Comparison of ENCODE assay signal across 23 cellular contexts in genomic region chr3:126316515-126316939, GRCh38. TPM values are rescaled to one million over a fixed set of nuclear protein-coding genes. Genes with fewer than 3 reads are reported as not detected.
DNase-seq lines count a peak whose midpoint lies in the region; ATAC-seq and TF ChIP-seq lines count a peak whose summit lies in the region.
"Had no signal": no experiment of that assay in that cellular context is flagged by ENCODE, and none has a peak within 500 bp of the region (broad histone marks: within the 10 kb centered on the region; RNA-seq: fewer than 3 reads in every experiment).

No MANE protein-coding gene starts in this region.

- intact Hi-C loops in IMR-90 (cut with micrococcal nuclease) = no loop called here
- intact Hi-C loops in naive thymus-derived CD4-positive, alpha-beta T cell (cut with micrococcal nuclease) = no loop called here
- intact Hi-C loops in spleen (cut with DNase I; ENCODE audit: low total_unique reads) = no loop called here
- intact Hi-C loops in CD8-positive, alpha-beta T cell (cut with DNase I, micrococcal nuclease) = no loop called here

- no peak overlapping the region for H2BK5ac ChIP-seq in IMR-90 (ENCODE audit: low read depth, low read length, poor library complexity, severe bottlenecking)

- no peaks in the 10 kb centered on the region for H3K9me1 ChIP-seq in IMR-90 (ENCODE audit: insufficient read depth, low read length)

- DNase-seq in IMR-90 (no peak), spleen (peak; percentile 49), GM03348 (ENCODE audit: low spot score) (no peak), AG20443 (ENCODE audit: low spot score) (no peak)
- no peak for DNase-seq in naive thymus-derived CD4-positive, alpha-beta T cell
- no peak for DNase-seq in CD8-positive, alpha-beta T cell
- DNase-seq: ACHN, AML-193, DND-41, GOT3, KG1, MV-4-11, NCI-H1417, NCI-H187, NCI-H2107, NCI-H524, PC-3, RPMI8226, SHP77 treated with DMSO at 0.1 percent for 48 hours had no signal

- no peak for TF ChIP-seq RAD21 in IMR-90 (IDR thresholded peaks at IDR 0.05; ENCODE audit: low read length)

- H3K4me2 ChIP-seq in IMR-90 (ENCODE audit: low read depth, low read length) = no peak overlapping the region

- no peak overlapping the region for H4K5ac ChIP-seq in IMR-90 (ENCODE audit: low read depth, low read length)

- H3K27me3 Mint-ChIP-seq in naive thymus-derived CD4-positive, alpha-beta T cell = peaks cover 0 to 11% (median 3%) of the 10 kb centered on the region in 5 donors
- H3K27me3 Mint-ChIP-seq in CD8-positive, alpha-beta T cell (ENCODE audit: low read depth) = no peaks in the 10 kb centered on the region

- peaks cover 0 to 3% (median 0%) of the 10 kb centered on the region in 5 donors for H3K36me3 Mint-ChIP-seq in naive thymus-derived CD4-positive, alpha-beta T cell
- H3K36me3 Mint-ChIP-seq in CD8-positive, alpha-beta T cell = no peaks in the 10 kb centered on the region

- no peaks in the 10 kb centered on the region for H3K79me1 ChIP-seq in IMR-90 (ENCODE audit: low read depth in 1 of 2, low read length in 2 of 2)

- H3K4me3 ChIP-seq in IMR-90 (ENCODE audit: insufficient read depth, low read depth, low read length) (no peak overlapping the region), spleen (no peak overlapping the region)
- no peak overlapping the region for H3K4me3 ChIP-seq in naive thymus-derived CD4-positive, alpha-beta T cell (ENCODE audit: low read length)
- H3K4me3 ChIP-seq in CD8-positive, alpha-beta T cell (ENCODE audit: low read depth, low read length) = no peak overlapping the region

- peaks cover 13% of the 10 kb centered on the region; the same call in 1 of the 2 replicates for H3K27me3 ChIP-seq in IMR-90 (ENCODE audit: control insufficient read depth, insufficient read depth, low read length)
- H3K27me3 ChIP-seq in naive thymus-derived CD4-positive, alpha-beta T cell (ENCODE audit: control insufficient read depth in 2 of 2, insufficient read depth in 2 of 2, low read length in 2 of 2) = no peaks in the 10 kb centered on the region
- no peaks in the 10 kb centered on the region for H3K27me3 ChIP-seq in spleen (replicated peaks in 1 of 7)
- H3K27me3 ChIP-seq in CD8-positive, alpha-beta T cell (ENCODE audit: insufficient read depth, low read length) = no peaks in the 10 kb centered on the region

- dilution Hi-C loops in IMR-90 (cut with HindIII; ENCODE audit: low sequenced_read_pairs, unreplicated experiment) = no loop called here

- no peak overlapping the region for H2AK9ac ChIP-seq in IMR-90 (replicated peaks; ENCODE audit: low read depth, low read length, poor library complexity)

- no peaks in the 10 kb centered on the region for H4K20me1 ChIP-seq in IMR-90 (ENCODE audit: insufficient read depth, low read length)

- H3K36me3 ChIP-seq in IMR-90 (ENCODE audit: control insufficient read depth, insufficient read depth, low read length) = no peaks in the 10 kb centered on the region
- H3K36me3 ChIP-seq in naive thymus-derived CD4-positive, alpha-beta T cell (ENCODE audit: control insufficient read depth in 2 of 3, insufficient read depth in 3 of 3, low read length in 3 of 3) = no peaks in the 10 kb centered on the region
- H3K36me3 ChIP-seq in spleen = no peaks in the 10 kb centered on the region
- H3K36me3 ChIP-seq in CD8-positive, alpha-beta T cell (ENCODE audit: insufficient read depth, low read length) = no peaks in the 10 kb centered on the region

- H3K14ac ChIP-seq in IMR-90 (replicated peaks; ENCODE audit: low read depth, low read length) = no peak overlapping the region

- TF ChIP-seq POLR2A in IMR-90 (IDR thresholded peaks at IDR 0.05; ENCODE audit: low read depth, low read length) = no peak
- TF ChIP-seq POLR2A in spleen (IDR thresholded peaks at IDR 0.05) = no peak

- H3K4me1 ChIP-seq in IMR-90 (ENCODE audit: control insufficient read depth, insufficient read depth, low read length) (peaks cover 8% of the 10 kb centered on the region; the same call in 1 of the 2 replicates), spleen (no peaks in the 10 kb centered on the region)
- no peaks in the 10 kb centered on the region for H3K4me1 ChIP-seq in naive thymus-derived CD4-positive, alpha-beta T cell (ENCODE audit: control insufficient read depth in 2 of 2, insufficient read depth in 2 of 2, low read length in 2 of 2)
- no peaks in the 10 kb centered on the region for H3K4me1 ChIP-seq in CD8-positive, alpha-beta T cell (ENCODE audit: insufficient read depth, low read length)

- H2AFZ ChIP-seq in IMR-90 (replicated peaks; ENCODE audit: low read length, poor library complexity) = peak overlapping the region; percentile 37

- no peak overlapping the region for H2BK15ac ChIP-seq in IMR-90 (ENCODE audit: low read depth, low read length)

- POLR2A ChIA-PET in IMR-90 (lab: Charles Lee; ENCODE audit: unreplicated experiment) = no interaction called here
- POLR2A ChIA-PET in naive thymus-derived CD4-positive, alpha-beta T cell (lab: Charles Lee) = no interaction called here
- POLR2A ChIA-PET in CD8-positive, alpha-beta T cell (lab: Charles Lee) = no interaction called here

- 76% methylated on average over 2 of the region's 8 CpGs; no CpG with 5 or more reads in 1 of the 2 experiments for WGBS in IMR-90 (ENCODE audit: extremely low coverage in 2 of 2, insufficient read length in 1 of 2), 2 experiments
- 83 to 93% (median 85%) methylated on average over 5 to 8 of the region's 8 CpGs for WGBS in spleen, 5 donors

- no peak overlapping the region for H2BK20ac ChIP-seq in IMR-90 (ENCODE audit: low read depth, low read length)

- no peak overlapping the region for H3K27ac ChIP-seq in IMR-90 (ENCODE audit: insufficient read depth, low read length)
- no peak overlapping the region for H3K27ac ChIP-seq in naive thymus-derived CD4-positive, alpha-beta T cell (ENCODE audit: low read depth, low read length)
- H3K27ac ChIP-seq in spleen = no peak overlapping the region
- H3K27ac ChIP-seq in CD8-positive, alpha-beta T cell (ENCODE audit: low read depth, low read length) = no peak overlapping the region
- H3K27ac ChIP-seq: C4-2B had no signal

- H3K23ac ChIP-seq in IMR-90 (ENCODE audit: low read depth, low read length) = no peak overlapping the region

- H3K18ac ChIP-seq in IMR-90 (ENCODE audit: low read depth, low read length) = no peak overlapping the region

- TF ChIP-seq CTCF in IMR-90 (conservative IDR thresholded peaks at IDR 0.05; ENCODE audit: low read depth, low read length) (no peak), spleen (IDR thresholded peaks at IDR 0.05 in 8 of 11, conservative IDR thresholded peaks at IDR 0.05 in 3 of 11) (no peak)
- TF ChIP-seq CTCF in CD8-positive, alpha-beta T cell (IDR thresholded peaks at IDR 0.05) = no peak

- CTCF ChIA-PET in IMR-90 (lab: Yijun Ruan, JAX) = no interaction called here
- CTCF ChIA-PET in naive thymus-derived CD4-positive, alpha-beta T cell (lab: Charles Lee) = no interaction called here
- CTCF ChIA-PET in CD8-positive, alpha-beta T cell (lab: Charles Lee) = no interaction called here

- H3K9me3 Mint-ChIP-seq in naive thymus-derived CD4-positive, alpha-beta T cell = peaks cover 0 to 3% (median 0%) of the 10 kb centered on the region in 11 donors
- no peaks in the 10 kb centered on the region for H3K9me3 Mint-ChIP-seq in CD8-positive, alpha-beta T cell

- H2AK5ac ChIP-seq in IMR-90 (ENCODE audit: low read depth, low read length) = no peak overlapping the region

- no peak overlapping the region for H3K4me3 Mint-ChIP-seq in naive thymus-derived CD4-positive, alpha-beta T cell
- no peak overlapping the region for H3K4me3 Mint-ChIP-seq in CD8-positive, alpha-beta T cell

- H4K8ac ChIP-seq in IMR-90 (ENCODE audit: low read depth in 2 of 2, low read length in 2 of 2) = no peak overlapping the region

- BruUV-seq in IMR-90 (replicated peaks; lab: Mats Ljungman, UMichigan) = no TSS peak

- no peak overlapping the region for H3K4ac ChIP-seq in IMR-90 (ENCODE audit: low read depth, low read length)

- H3K4me1 Mint-ChIP-seq in naive thymus-derived CD4-positive, alpha-beta T cell = peaks cover 0 to 1% (median 0%) of the 10 kb centered on the region in 7 donors
- no peaks in the 10 kb centered on the region for H3K4me1 Mint-ChIP-seq in CD8-positive, alpha-beta T cell (ENCODE audit: low read depth)

- no peak overlapping the region for H4K91ac ChIP-seq in IMR-90 (ENCODE audit: insufficient read depth, low read depth, low read length)

- H2BK120ac ChIP-seq in IMR-90 (ENCODE audit: low read depth, low read length) = no peak overlapping the region

- no peak overlapping the region for H3K9ac ChIP-seq in IMR-90 (ENCODE audit: low read depth, low read length)

- ATAC-seq in IMR-90 (ENCODE audit: low read depth) (no peak), esophagus mucosa (peak; percentile 11), GM21447 (IDR thresholded peaks at IDR 0.05; ENCODE audit: unreplicated experiment) (no peak)
- ATAC-seq in naive thymus-derived CD4-positive, alpha-beta T cell = peak; percentile 17
- ATAC-seq in CD8-positive, alpha-beta T cell = no peak
- ATAC-seq: PC-3, SK-N-SH treated with all-trans-retinoic acid at 6 μM for 48 hours had no signal

- in situ Hi-C loops in IMR-90 (cut with MboI; ENCODE audit: low sequenced_read_pairs) = no loop called here

- H3K9me3 ChIP-seq in IMR-90 (ENCODE audit: control insufficient read depth, insufficient read depth, low read length) = no peaks in the 10 kb centered on the region
- H3K9me3 ChIP-seq in naive thymus-derived CD4-positive, alpha-beta T cell (ENCODE audit: control insufficient read depth in 2 of 3, low read length in 3 of 3) = no peaks in the 10 kb centered on the region
- no peaks in the 10 kb centered on the region for H3K9me3 ChIP-seq in spleen
- no peaks in the 10 kb centered on the region for H3K9me3 ChIP-seq in CD8-positive, alpha-beta T cell (ENCODE audit: low read length)

- no peak overlapping the region for H3K56ac ChIP-seq in IMR-90 (ENCODE audit: extremely low read depth, insufficient read depth, low read length)

- H3K27ac Mint-ChIP-seq in naive thymus-derived CD4-positive, alpha-beta T cell = no peak overlapping the region
- no peak overlapping the region for H3K27ac Mint-ChIP-seq in CD8-positive, alpha-beta T cell

TF ChIP-seq in IMR-90, 13 proteins besides CTCF, POLR2A, EP300 and RAD21 (continues in another document):
- TF ChIP-seq MAZ (IDR thresholded peaks at IDR 0.05; ENCODE audit: borderline replicate concordance, low read depth, low read length) (no peak), MXI1 (IDR thresholded peaks at IDR 0.05; ENCODE audit: borderline replicate concordance, low read depth, low read length) (no peak)

RNA-seq across cellular contexts. Expression of gene KLF15, which starts 40.7 kb away (rescaled TPM):
- total RNA-seq in IMR-90 (2012; rRNA removed) = under 0.01 and 0.18 TPM in 2 replicates
- 0.14 and 0.24 TPM in 2 replicates for polyA plus RNA-seq in IMR-90 (2012; rRNA removed)
- polyA plus RNA-seq in IMR-90 (2012; cell fraction: cytosol; rRNA removed) = 0.02 and 0.22 TPM in 2 replicates
- 0.22 and 0.57 TPM in 2 replicates for polyA plus RNA-seq in IMR-90 (2012; cell fraction: nucleus; rRNA removed; ENCODE audit: low replicate concordance)
- 0.60 TPM for total RNA-seq in esophagus mucosa
- total RNA-seq in naive thymus-derived CD4-positive, alpha-beta T cell = under 1 TPM in 2 of 5 experiments, not detected in 3; 0.57 to 0.81 TPM
- polyA plus RNA-seq in naive thymus-derived CD4-positive, alpha-beta T cell = not detected
- 1 to 10 TPM in 6 of 7 donors, under 1 TPM in 1; 0.57 to 9.5 (median 4.8) TPM for total RNA-seq in spleen
- 1 to 10 TPM in 2 of 3 donors, under 1 TPM in 1; 0.63 to 3.1 (median 2.4) TPM for polyA plus RNA-seq in spleen
- under 1 TPM in 1 of 2 experiments, not detected in 1; 0.16 TPM for total RNA-seq in CD8-positive, alpha-beta T cell
- total RNA-seq: PC-3 had no signal

Comparison
In these comparisons a context has a peak if more than half of its experiments do, and no peak if none do; other contexts are left out.
1. ATAC-seq: peak in esophagus mucosa (single experiment) and naive thymus-derived CD4-positive, alpha-beta T cell (single experiment); none in IMR-90 (single experiment), GM21447 (single experiment) and CD8-positive, alpha-beta T cell (single experiment).